8 cellular contexts compared by ENCODE assay signal in the genomic region with DNA sequence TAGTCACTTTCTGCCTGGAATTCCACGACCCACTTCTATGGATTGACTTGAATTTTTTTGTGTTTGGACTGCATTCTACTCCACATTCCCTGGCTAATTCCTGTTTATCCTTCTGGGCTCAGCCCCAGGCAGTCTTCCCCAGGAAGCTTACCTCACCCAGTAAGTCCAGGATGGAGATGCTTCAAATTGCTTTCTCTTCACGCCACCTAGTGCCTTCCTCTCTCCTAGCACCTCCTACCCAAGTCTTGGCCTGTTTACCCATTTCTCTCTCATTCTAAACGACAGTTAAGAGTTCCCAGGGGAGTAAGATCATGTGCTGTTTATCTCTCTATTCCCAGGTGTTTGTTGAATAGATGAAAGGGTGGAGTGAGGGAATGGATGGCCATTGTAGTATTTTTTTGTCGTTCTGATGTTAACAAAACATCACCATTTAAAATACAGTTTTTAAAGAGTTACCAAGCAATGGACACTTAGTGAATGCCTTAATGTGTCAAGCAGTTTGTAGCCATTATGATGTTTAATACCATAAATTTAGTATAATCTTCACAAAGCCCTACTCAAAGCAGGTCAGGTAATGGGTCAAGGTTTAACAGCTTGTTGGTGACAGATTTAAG.
A peak's percentile ranks its signal among the peaks of the same experiment; 100 is the strongest.
DNase-seq lines count a peak whose midpoint lies in the region; ATAC-seq and TF ChIP-seq lines count a peak whose summit lies in the region.

No MANE protein-coding gene starts in this region.

- TF ChIP-seq EP300 in stomach (IDR thresholded peaks at IDR 0.05): no peak

- H3K36me3 ChIP-seq in iPS DF 6.9 (ENCODE audit: control insufficient read depth, insufficient read depth, low read length) (no peaks in the 10 kb centered on the region), stomach (no peaks in the 10 kb centered on the region)

- no peak for TF ChIP-seq POLR2A in stomach (IDR thresholded peaks at IDR 0.05)

- DNase-seq in D341Med (ENCODE audit: low spot score) (peak; percentile 72), NCI-H82 treated with DMSO at 0.1 percent for 48 hours (lab: John Stamatoyannopoulos, UW; ENCODE audit: unreplicated experiment) (peak; percentile 91), amniotic epithelial cell (ENCODE audit: low read depth) (peak; percentile 83), iPS DF 6.9 (ENCODE audit: low read depth, low spot score) (peak; percentile 66), stomach (no peak)

- H3K4me1 ChIP-seq in iPS DF 6.9 (ENCODE audit: control insufficient read depth, insufficient read depth, low read length): peaks cover 3% of the 10 kb centered on the region; the same call in 1 of the 2 replicates
- H3K4me1 ChIP-seq in stomach: no peaks in the 10 kb centered on the region

- no peaks in the 10 kb centered on the region for H3K27me3 ChIP-seq in iPS DF 6.9 (ENCODE audit: control insufficient read depth, insufficient read depth, low read length)
- no peaks in the 10 kb centered on the region for H3K27me3 ChIP-seq in stomach

- H3K9me3 ChIP-seq in iPS DF 6.9 (ENCODE audit: control insufficient read depth, insufficient read depth, low read length): no peaks in the 10 kb centered on the region
- H3K9me3 ChIP-seq in stomach: no peaks in the 10 kb centered on the region

- H3K4me3 ChIP-seq in iPS DF 6.9 (ENCODE audit: low read length) (no peak overlapping the region), stomach (no peak overlapping the region)

- no CpG with 5 or more reads among the region's 4 CpGs for WGBS in iPS DF 6.9 (ENCODE audit: insufficient coverage, insufficient read length)
- WGBS in stomach, 5 donors: 4 to 7% (median 5%) methylated on average over 4 of the region's 4 CpGs

- ATAC-seq in GM19351 (IDR thresholded peaks at IDR 0.05; ENCODE audit: unreplicated experiment) (peak; percentile 86), HG03565 (IDR thresholded peaks at IDR 0.05; ENCODE audit: unreplicated experiment) (peak; percentile 69), HG03097 (IDR thresholded peaks at IDR 0.05; ENCODE audit: low FRiP score, unreplicated experiment) (no peak)

- H3K27ac ChIP-seq in iPS DF 6.9 (ENCODE audit: low read length) (no peak overlapping the region), stomach (peak overlapping the region in 1 of 5 donors; percentile 54)

- TF ChIP-seq CTCF in stomach (IDR thresholded peaks at IDR 0.05): peak in 5 of 7 experiments; percentile 23 to 48 (median 33)

- intact Hi-C loops in stomach (cut with DNase I; ENCODE audit: low total_unique reads): no loop called here
